In the genomic region with DNA sequence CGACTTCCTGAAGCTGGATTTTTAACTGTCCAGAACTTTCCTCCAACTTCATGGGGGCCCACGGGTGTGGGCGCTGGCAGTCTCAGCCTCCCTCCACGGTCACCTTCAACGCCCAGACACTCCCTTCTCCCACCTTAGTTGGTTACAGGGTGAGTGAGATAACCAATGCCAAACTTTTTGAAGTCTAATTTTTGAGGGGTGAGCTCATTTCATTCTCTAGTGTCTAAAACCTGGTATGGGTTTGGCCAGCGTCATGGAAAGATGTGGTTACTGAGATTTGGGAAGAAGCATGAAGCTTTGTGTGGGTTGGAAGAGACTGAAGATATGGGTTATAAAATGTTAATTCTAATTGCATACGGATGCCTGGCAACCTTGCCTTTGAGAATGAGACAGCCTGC, we compare ENCODE assay signal across 1 cellular context.
TF ChIP-seq lines count a peak whose summit lies in the region.

No MANE protein-coding gene starts in this region.

TF ChIP-seq in GM23338, 12 proteins besides CTCF, POLR2A, EP300 and RAD21:
- TF ChIP-seq REST (IDR thresholded peaks at IDR 0.05; ENCODE audit: unreplicated experiment) (no peak), EZH2 (IDR thresholded peaks at IDR 0.05; ENCODE audit: low read depth, unreplicated experiment) (peak; percentile 51)
